In genomic region chr17:18712354-18712999, GRCh38 we compare ENCODE assay signal across 9 cellular contexts. TPM values are rescaled to one million over a fixed set of nuclear protein-coding genes. Genes with fewer than 3 reads are reported as not detected.
DNase-seq lines count a peak whose midpoint lies in the region; ATAC-seq, FAIRE-seq and TF ChIP-seq lines count a peak whose summit lies in the region.
"Not testable (repeated sequence)": the region's sequence is repeated elsewhere in the genome, so short reads cannot be mapped to it uniquely, and the experiment has no call there.
"Had no signal": no experiment of that assay in that cellular context is flagged by ENCODE, and none has a peak within 500 bp of the region (broad histone marks: within the 10 kb centered on the region; RNA-seq: fewer than 3 reads in every experiment).

No MANE protein-coding gene starts in this region.

- not testable (repeated sequence) for H3K27me3 ChIP-seq in endothelial cell of umbilical vein (ENCODE audit: control insufficient read depth in 2 of 2, insufficient read depth in 2 of 2, low read length in 2 of 2); aorta (ENCODE audit: control insufficient read depth in 1 of 2, insufficient read depth in 2 of 2, low read length in 1 of 2)

- not testable (repeated sequence) for H3K27ac ChIP-seq in endothelial cell of umbilical vein (ENCODE audit: insufficient read depth, low read depth, low read length); aorta (ENCODE audit: low read depth in 1 of 2, low read length in 2 of 2)

- not testable (repeated sequence) for H2AFZ ChIP-seq in endothelial cell of umbilical vein (ENCODE audit: low read depth, low read length)

- H3K4me2 ChIP-seq in endothelial cell of umbilical vein (ENCODE audit: insufficient read depth, low read length): not testable (repeated sequence)

- H3K4me3 ChIP-seq in endothelial cell of umbilical vein (replicated peaks in 1 of 3; ENCODE audit: insufficient read depth in 1 of 3, low read depth in 1 of 3, low read length in 3 of 3); lower leg skin (ENCODE audit: low read depth, poor library complexity, severe bottlenecking); aorta (ENCODE audit: low read length in 2 of 2): not testable (repeated sequence)

- H3K9me3 ChIP-seq in endothelial cell of umbilical vein (replicated peaks; ENCODE audit: control insufficient read depth, insufficient read depth, low read length); aorta (ENCODE audit: control insufficient read depth, low read length): not testable (repeated sequence)

- H3K4me1 ChIP-seq in endothelial cell of umbilical vein (ENCODE audit: control insufficient read depth, extremely low read depth, insufficient read depth, low read length); aorta (ENCODE audit: control insufficient read depth in 1 of 2, insufficient read depth in 2 of 2, low read length in 2 of 2): not testable (repeated sequence)

- POLR2A ChIA-PET in endothelial cell of umbilical vein (lab: Charles Lee): not testable (repeated sequence)

- WGBS in lower leg skin, 2 donors: 12 to 13% methylated on average over 7 of the region's 7 CpGs
- WGBS in aorta, 2 donors: 6 to 7% methylated on average over 6 to 7 of the region's 7 CpGs

- BruUV-seq in endothelial cell of umbilical vein (replicated peaks; lab: Mats Ljungman, UMichigan): not testable (repeated sequence)

- H4K20me1 ChIP-seq in endothelial cell of umbilical vein (replicated peaks; ENCODE audit: control insufficient read depth, extremely low read depth, insufficient read depth, low read length): not testable (repeated sequence)

- not testable (repeated sequence) for H3K9me1 ChIP-seq in endothelial cell of umbilical vein (replicated peaks; ENCODE audit: control insufficient read depth, extremely low read depth, insufficient read depth, low read length)

- not testable (repeated sequence) for H3K79me2 ChIP-seq in endothelial cell of umbilical vein (ENCODE audit: control insufficient read depth, insufficient read depth, low read length)

- dilution Hi-C loops in endothelial cell of umbilical vein (cut with MboI; ENCODE audit: extremely low pct_ligation_motif_present, low sequenced_read_pairs): not testable (repeated sequence)

- not testable (repeated sequence) for H3K36me3 ChIP-seq in endothelial cell of umbilical vein (ENCODE audit: control insufficient read depth in 2 of 2, extremely low read depth in 1 of 2, insufficient read depth in 2 of 2, low read length in 2 of 2); aorta (ENCODE audit: control insufficient read depth in 1 of 2, insufficient read depth in 2 of 2, low read length in 1 of 2)

- TF ChIP-seq POLR2A in endothelial cell of umbilical vein (IDR thresholded peaks at IDR 0.05; ENCODE audit: low read depth, low read length); lower leg skin (IDR thresholded peaks at IDR 0.05): not testable (repeated sequence)

- DNase-seq in NCI-H2029 (lab: John Stamatoyannopoulos, UW): peak; percentile 15
- DNase-seq in T-helper 2 cell: peak; percentile 15 to 48 (median 45)
- DNase-seq in activated effector memory CD4-positive, alpha-beta T cell treated with Interleukin-2 at 50 U/mL for 16 hours: peak; percentile 31
- peak; percentile 51 for DNase-seq in endothelial cell of umbilical vein (ENCODE audit: low read depth, low spot score)
- peak; percentile 51 to 91 for DNase-seq in lower leg skin (ENCODE audit: low spot score in 2 of 2)
- DNase-seq in stimulated activated CD4-positive, alpha-beta T cell treated with anti-CD3 and anti-CD28 coated beads, Interleukin-15, amount 100 ng/mL, for 24 hours: peak; percentile 78
- DNase-seq in aorta: peak; percentile 78 to 87

- CTCF ChIA-PET in endothelial cell of umbilical vein (lab: Charles Lee): not testable (repeated sequence)

- intact Hi-C loops in endothelial cell of umbilical vein (cut with micrococcal nuclease); lower leg skin (cut with DNase I; ENCODE audit: low total_unique reads); aorta (cut with DNase I): not testable (repeated sequence)

- not testable (repeated sequence) for H3K9ac ChIP-seq in endothelial cell of umbilical vein (replicated peaks; ENCODE audit: extremely low read depth, insufficient read depth, low read length)

- peak; percentile 87 for FAIRE-seq in endothelial cell of umbilical vein (lab: Jason Lieb, UNC)

- peak; percentile 54 for TF ChIP-seq CTCF in GM12873 (IDR thresholded peaks at IDR 0.05; ENCODE audit: insufficient read depth, low read depth, low read length, missing control alignments)
- peak; percentile 5 to 30 for TF ChIP-seq CTCF in endothelial cell of umbilical vein (IDR thresholded peaks at IDR 0.05; ENCODE audit: extremely low read depth in 1 of 2, insufficient read depth in 1 of 2, low read depth in 1 of 2, low read length in 2 of 2)
- not testable (repeated sequence) for TF ChIP-seq CTCF in lower leg skin (IDR thresholded peaks at IDR 0.05)

- ATAC-seq in aorta (ENCODE audit: low FRiP score): peak; percentile 79

RNA-seq across cellular contexts. Expression of gene FOXO3B, which starts 30.4 kb away (rescaled TPM):
- total RNA-seq in endothelial cell of umbilical vein: 4.7 and 7.2 TPM in 2 replicates
- polyA plus RNA-seq in endothelial cell of umbilical vein: 9.1 and 10.0 TPM in 2 replicates
- 4.7 and 4.9 TPM in 2 replicates for polyA plus RNA-seq in endothelial cell of umbilical vein (2011; cell fraction: cytosol; rRNA removed)
- 6.1 and 9.4 TPM in 2 replicates for polyA plus RNA-seq in endothelial cell of umbilical vein (2011; cell fraction: nucleus; rRNA removed)
- 3.5 and 4.2 TPM in 2 replicates for polyA plus RNA-seq in endothelial cell of umbilical vein (2012)
- 11.7 and 12.2 TPM in 2 replicates for polyA minus RNA-seq in endothelial cell of umbilical vein
- 1.6 TPM for polyA minus RNA-seq in endothelial cell of umbilical vein (2011; cell fraction: cytosol; rRNA and poly(A)+ RNA removed)
- polyA minus RNA-seq in endothelial cell of umbilical vein (2011; cell fraction: nucleus; rRNA and poly(A)+ RNA removed): 5.4 and 6.6 TPM in 2 replicates
- 10 to 100 TPM in 1 of 4 donors, 1 to 10 TPM in 3; 7.7 to 17.4 (median 8.2) TPM for total RNA-seq in lower leg skin
- 1 to 10 TPM; 3.5 to 5.2 TPM for total RNA-seq in aorta
- under 1 TPM in 1 of 2 donors, not detected in 1; 0.95 TPM for polyA plus RNA-seq in aorta

RNA-seq across cellular contexts. Expression of gene FBXW10, which starts 31.4 kb away (rescaled TPM):
- total RNA-seq in endothelial cell of umbilical vein (not detected in 2 replicates), lower leg skin (not detected), aorta (under 1 TPM in 1 of 2 donors, not detected in 1; 0.12 TPM)
- polyA plus RNA-seq in endothelial cell of umbilical vein (not detected in 2 replicates), aorta (under 1 TPM in 1 of 2 donors, not detected in 1; 0.31 TPM)
- polyA plus RNA-seq in endothelial cell of umbilical vein (2011; cell fraction: cytosol; rRNA removed): not detected in 2 replicates
- polyA plus RNA-seq in endothelial cell of umbilical vein (2011; cell fraction: nucleus; rRNA removed): 0.07 and 0.11 TPM in 2 replicates
- polyA plus RNA-seq in endothelial cell of umbilical vein (2012): not detected in 2 replicates
- polyA minus RNA-seq in endothelial cell of umbilical vein: not detected in 2 replicates
- polyA minus RNA-seq in endothelial cell of umbilical vein (2011; cell fraction: cytosol; rRNA and poly(A)+ RNA removed): not detected
- polyA minus RNA-seq in endothelial cell of umbilical vein (2011; cell fraction: nucleus; rRNA and poly(A)+ RNA removed): not detected in 2 replicates
- total RNA-seq: glomerular endothelial cell had no signal

Comparison
In these comparisons a context has a peak if more than half of its experiments do, and no peak if none do; other contexts are left out.
1. DNase-seq: peak in every context shown above with its lines; median percentile 82 in aorta; 78 in stimulated activated CD4-positive, alpha-beta T cell treated with anti-CD3 and anti-CD28 coated beads, Interleukin-15, amount 100 ng/mL, for 24 hours; 71 in lower leg skin; 51 in endothelial cell of umbilical vein; 45 in T-helper 2 cell; 31 in activated effector memory CD4-positive, alpha-beta T cell treated with Interleukin-2 at 50 U/mL for 16 hours; 15 in NCI-H2029.